Comparison of ENCODE assay signal across 19 cellular contexts in the genomic region with DNA sequence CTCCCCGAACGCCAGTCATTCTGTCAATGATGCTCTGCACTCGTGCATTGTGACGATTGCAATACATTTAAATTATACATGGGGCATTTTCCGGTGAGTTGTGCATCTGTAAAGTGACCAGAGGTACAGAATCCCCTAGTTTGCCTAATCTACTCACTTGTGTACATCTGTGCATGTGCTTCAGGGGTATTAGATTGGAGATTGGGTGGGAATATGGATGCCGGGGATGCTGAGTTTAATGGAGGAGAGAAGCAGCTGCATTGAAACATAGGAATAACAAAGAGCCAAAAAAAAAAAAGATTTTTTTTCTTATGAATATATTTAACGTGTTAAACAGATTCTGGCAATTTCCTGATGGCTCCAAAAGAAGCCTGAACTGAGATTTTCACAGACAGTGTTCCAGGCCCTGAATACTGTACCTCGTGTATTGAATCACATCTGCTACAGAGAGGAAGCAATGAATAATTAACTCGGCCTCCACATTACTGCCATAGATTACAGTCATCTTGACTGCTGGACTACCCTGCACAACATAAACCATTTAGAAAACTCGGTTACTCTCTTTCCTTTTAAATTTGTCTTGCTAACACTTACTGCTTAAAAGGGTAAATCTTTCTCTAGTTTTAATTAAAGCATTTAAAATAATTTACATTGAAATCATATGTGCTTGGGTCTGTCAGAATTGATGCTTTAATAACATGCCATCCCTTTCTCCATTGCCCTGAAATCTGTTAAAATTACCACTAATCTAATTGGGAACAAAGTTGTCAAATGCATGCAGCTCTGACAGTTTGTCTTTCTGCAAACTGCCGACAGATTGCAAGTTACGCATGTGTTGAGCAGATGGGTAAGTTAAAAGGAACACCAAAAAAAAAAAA.
DNase-seq lines count a peak whose midpoint lies in the region; ATAC-seq and TF ChIP-seq lines count a peak whose summit lies in the region.
"Had no signal": no experiment of that assay in that cellular context is flagged by ENCODE, and none has a peak within 500 bp of the region (broad histone marks: within the 10 kb centered on the region; RNA-seq: fewer than 3 reads in every experiment).

No MANE protein-coding gene starts in this region.

- no peak overlapping the region for H3K4me3 ChIP-seq in testis
- H3K4me3 ChIP-seq: A549, HAP-1 had no signal

- no peak for ATAC-seq in GM18519 (IDR thresholded peaks at IDR 0.05; ENCODE audit: low FRiP score, unreplicated experiment)
- no peak for ATAC-seq in HG02938 (IDR thresholded peaks at IDR 0.05; ENCODE audit: unreplicated experiment)
- ATAC-seq: A549 had no signal

- H3K9me3 Mint-ChIP-seq in nephron: no peaks in the 10 kb centered on the region

- TF ChIP-seq POLR2A in testis (IDR thresholded peaks at IDR 0.05): no peak

- H3K4me1 ChIP-seq in testis: no peaks in the 10 kb centered on the region
- H3K4me1 ChIP-seq: A549, HAP-1 had no signal

- H3K27ac ChIP-seq in testis: no peak overlapping the region
- H3K27ac ChIP-seq: A549 had no signal

- TF ChIP-seq CTCF in nephron (IDR thresholded peaks at IDR 0.05; ENCODE audit: unreplicated experiment in 3 of 3) (no peak), testis (IDR thresholded peaks at IDR 0.05) (no peak)

- peak overlapping the region in 2 of 3 experiments; percentile 51 to 60 for H3K27ac Mint-ChIP-seq in nephron
- H3K27ac Mint-ChIP-seq: CD14-positive monocyte had no signal

- intact Hi-C loops in testis (cut with DNase I; ENCODE audit: low total_unique reads): no loop called here

- peaks cover 37% of the 10 kb centered on the region for H3K4me1 Mint-ChIP-seq in nephron
- H3K4me1 Mint-ChIP-seq: CD14-positive monocyte had no signal

- H3K9me3 ChIP-seq in testis: no peaks in the 10 kb centered on the region
- H3K9me3 ChIP-seq: A549, HAP-1 had no signal

- WGBS in testis, 2 donors: 65 to 72% methylated on average over 12 of the region's 12 CpGs

- H3K36me3 Mint-ChIP-seq in nephron (ENCODE audit: low read depth): no peaks in the 10 kb centered on the region
- H3K36me3 Mint-ChIP-seq: CD14-positive monocyte had no signal

- no peaks in the 10 kb centered on the region for H3K27me3 ChIP-seq in testis

- DNase-seq in Ammon's horn (ENCODE audit: low spot score): peak; percentile 36
- peak; percentile 77 for DNase-seq in NCI-H2171 treated with DMSO at 0.1 percent for 48 hours (lab: John Stamatoyannopoulos, UW)
- DNase-seq in cerebellar cortex (ENCODE audit: low spot score): peak; percentile 0
- DNase-seq in testis: no peak
- no peak for DNase-seq in NCI-H526 (lab: John Stamatoyannopoulos, UW)
- DNase-seq: DMS79, NCI-H1105, NCI-H2029, NCI-H510A treated with DMSO at 0.1 percent for 48 hours, OCI-M1, RPMI8226, SIG-M5, SW 1271 had no signal

- no peaks in the 10 kb centered on the region for H3K36me3 ChIP-seq in testis (ENCODE audit: low read depth, missing control alignments)
- H3K36me3 ChIP-seq: HAP-1 had no signal

- H3K4me3 Mint-ChIP-seq in nephron: no peak overlapping the region
- H3K4me3 Mint-ChIP-seq: CD14-positive monocyte had no signal

- H3K27me3 Mint-ChIP-seq in nephron (ENCODE audit: low read depth): no peaks in the 10 kb centered on the region

Comparison
In these comparisons a context has a peak if more than half of its experiments do, and no peak if none do; other contexts are left out.
1. DNase-seq: peak in Ammon's horn (single experiment), NCI-H2171 treated with DMSO at 0.1 percent for 48 hours (single experiment) and cerebellar cortex (single experiment); none in testis (single experiment) and NCI-H526 (0 of 2).